1 cellular context compared by ENCODE assay signal in genomic region chr12:10959777-10960176, GRCh38.
TF ChIP-seq lines count a peak whose summit lies in the region.

No MANE protein-coding gene starts in this region.

TF ChIP-seq in endothelial cell of umbilical vein, 7 proteins besides CTCF, POLR2A, EP300 and RAD21:
- no peak for TF ChIP-seq FOS (IDR thresholded peaks at IDR 0.05; ENCODE audit: borderline replicate concordance, insufficient read depth, low read length)
- TF ChIP-seq EZH2 (IDR thresholded peaks at IDR 0.05; ENCODE audit: borderline replicate concordance, low read depth, low read length, severe bottlenecking) = no peak
- TF ChIP-seq MYC (IDR thresholded peaks at IDR 0.05; ENCODE audit: low read depth, low read length) = no peak
- no peak for TF ChIP-seq MAX (IDR thresholded peaks at IDR 0.05; ENCODE audit: insufficient read depth, insufficient read length)
- no peak for TF ChIP-seq GATA2 (IDR thresholded peaks at IDR 0.05; ENCODE audit: insufficient read depth, insufficient read length, low read depth, low read length)
